ENCODE assay signal across 8 cellular contexts in the genomic region with DNA sequence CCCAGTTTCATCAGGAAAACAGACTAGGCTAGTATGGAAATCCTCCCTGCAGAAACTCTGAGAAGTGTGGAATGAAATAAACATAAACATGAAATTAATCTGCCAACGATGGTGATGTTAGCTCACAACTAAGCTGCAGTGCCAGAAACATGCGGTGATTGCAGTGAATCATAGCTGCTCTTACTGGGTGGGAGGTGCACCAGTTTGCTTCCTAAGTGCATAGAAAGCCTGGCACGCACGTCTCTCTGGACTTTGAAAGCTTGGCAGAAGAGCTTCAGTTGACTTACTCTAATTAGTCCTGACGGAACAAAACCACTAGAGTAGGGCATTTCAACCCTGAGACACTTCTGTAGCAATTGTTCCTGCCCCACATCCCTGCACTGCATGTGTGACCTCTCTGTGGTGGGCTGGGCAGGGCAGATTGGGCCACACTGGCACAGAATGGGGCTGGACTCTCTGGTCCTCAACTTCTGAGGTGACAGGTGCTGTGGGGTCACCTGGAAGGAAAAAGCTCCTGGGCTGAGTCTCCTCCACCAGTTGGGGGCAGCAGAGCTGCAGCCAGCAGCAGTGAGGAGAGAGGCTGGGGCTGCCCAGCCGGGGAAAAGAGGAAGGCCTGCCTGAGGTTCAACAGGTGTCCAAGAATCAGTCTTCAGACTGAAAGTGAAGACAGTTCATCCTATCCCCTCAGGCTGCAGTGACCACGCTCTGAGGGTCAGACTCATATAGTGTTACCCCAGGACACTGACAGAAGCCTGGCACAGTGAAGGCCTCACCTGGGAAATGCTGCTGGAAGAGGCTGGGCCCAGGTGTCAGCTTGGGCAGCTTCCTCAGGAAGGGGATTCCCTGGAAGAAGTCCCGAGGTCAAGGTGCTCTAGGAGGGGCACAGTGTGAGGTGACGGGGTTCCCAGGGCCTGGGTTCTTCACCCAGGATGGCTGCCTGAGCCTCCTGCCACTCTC. TPM values are rescaled to one million over a fixed set of nuclear protein-coding genes. Genes with fewer than 3 reads are reported as not detected.
DNase-seq lines count a peak whose midpoint lies in the region; ATAC-seq and TF ChIP-seq lines count a peak whose summit lies in the region.

No MANE protein-coding gene starts in this region.

- H3K27me3 ChIP-seq in heart left ventricle (no peaks in the 10 kb centered on the region), Loucy (ENCODE audit: insufficient read depth, low read length, poor library complexity, severe bottlenecking) (no peaks in the 10 kb centered on the region), neural progenitor cell (peaks cover 63% of the 10 kb centered on the region), psoas muscle (ENCODE audit: insufficient read depth in 3 of 3, low read length in 2 of 3) (no peaks in the 10 kb centered on the region)

- ATAC-seq in heart left ventricle: no peak
- no peak for ATAC-seq in HG02938 (IDR thresholded peaks at IDR 0.05; ENCODE audit: unreplicated experiment)
- no peak for ATAC-seq in psoas muscle
- no peak for ATAC-seq in HG03565 (IDR thresholded peaks at IDR 0.05; ENCODE audit: unreplicated experiment)

- H3K27me3 Mint-ChIP-seq in neural progenitor cell (ENCODE audit: insufficient read depth, low read depth): peaks cover 2% of the 10 kb centered on the region

- DNase-seq in cardiac septum (ENCODE audit: low spot score) (peak; percentile 58), heart left ventricle (no peak), cardiac fibroblast (ENCODE audit: low read depth in 2 of 2) (peak; percentile 57 to 72), neural progenitor cell (ENCODE audit: low spot score) (peak; percentile 55), psoas muscle (no peak)

- H3K9me2 ChIP-seq in Loucy (replicated peaks; ENCODE audit: low read depth, low read length): no peaks in the 10 kb centered on the region

- WGBS in heart left ventricle, 4 donors: 66 to 74% (median 67%) methylated on average over 7 to 9 of the region's 9 CpGs
- WGBS in psoas muscle, 3 donors: 58 to 69% (median 64%) methylated on average over 8 to 9 of the region's 9 CpGs

- H3K4me1 ChIP-seq in heart left ventricle (no peaks in the 10 kb centered on the region), Loucy (ENCODE audit: insufficient read depth, low read length, poor library complexity, severe bottlenecking) (peaks cover 7% of the 10 kb centered on the region), neural progenitor cell (no peaks in the 10 kb centered on the region), psoas muscle (no peaks in the 10 kb centered on the region)

- no peak for TF ChIP-seq POLR2A in heart left ventricle (IDR thresholded peaks at IDR 0.05)

- H3K79me2 ChIP-seq in Loucy (ENCODE audit: insufficient read depth, low read length) (no peaks in the 10 kb centered on the region), neural progenitor cell (ENCODE audit: low read depth) (no peaks in the 10 kb centered on the region)

- H3K36me3 ChIP-seq in heart left ventricle (no peaks in the 10 kb centered on the region), Loucy (ENCODE audit: insufficient read depth, low read length) (no peaks in the 10 kb centered on the region), neural progenitor cell (no peaks in the 10 kb centered on the region), psoas muscle (ENCODE audit: insufficient read depth in 1 of 2, low read depth in 1 of 2) (no peaks in the 10 kb centered on the region)

- no peak overlapping the region for H3K4me3 Mint-ChIP-seq in neural progenitor cell

- no peaks in the 10 kb centered on the region for H4K20me1 ChIP-seq in Loucy (ENCODE audit: insufficient read depth, low read length, poor library complexity, severe bottlenecking)
- H4K20me1 ChIP-seq in neural progenitor cell (ENCODE audit: low read depth): no peaks in the 10 kb centered on the region

- no peak overlapping the region for H3K27ac Mint-ChIP-seq in neural progenitor cell

- intact Hi-C loops in cardiac septum (cut with DNase I): no loop called here
- intact Hi-C loops in heart left ventricle (cut with DNase I): loop anchor here in 9 of 10 donors (5.0 to 10.0 kb wide), 8 partner anchors 90 to 490 kb away; no protein-coding TSS in a partner anchor
- intact Hi-C loops in psoas muscle (cut with DNase I): no loop called here

- H3K4me3 ChIP-seq in heart left ventricle: no peak overlapping the region
- no peak overlapping the region for H3K4me3 ChIP-seq in Loucy (ENCODE audit: low read length, poor library complexity, severe bottlenecking)
- no peak overlapping the region for H3K4me3 ChIP-seq in cardiac fibroblast (replicated peaks in 1 of 2; ENCODE audit: low read depth in 2 of 2, low read length in 2 of 2)
- H3K4me3 ChIP-seq in neural progenitor cell: no peak overlapping the region
- H3K4me3 ChIP-seq in psoas muscle: no peak overlapping the region

- H2AFZ ChIP-seq in Loucy (ENCODE audit: low read length) (no peak overlapping the region), neural progenitor cell (replicated peaks) (no peak overlapping the region)

- TF ChIP-seq CTCF in heart left ventricle (IDR thresholded peaks at IDR 0.05) (peak in 5 of 12 donors; percentile 19 to 37 (median 25)), Loucy (conservative IDR thresholded peaks at IDR 0.05; ENCODE audit: low read length) (peak; percentile 71), cardiac fibroblast (IDR thresholded peaks at IDR 0.05; ENCODE audit: low read depth, low read length) (peak; percentile 69), neural progenitor cell (IDR thresholded peaks at IDR 0.05) (peak; percentile 63), psoas muscle (IDR thresholded peaks at IDR 0.05) (no peak)

- H3K9me3 ChIP-seq in heart left ventricle: no peaks in the 10 kb centered on the region
- no peaks in the 10 kb centered on the region for H3K9me3 ChIP-seq in Loucy (ENCODE audit: insufficient read depth, low read depth, low read length)
- no peaks in the 10 kb centered on the region for H3K9me3 ChIP-seq in neural progenitor cell (ENCODE audit: low read depth)
- H3K9me3 ChIP-seq in psoas muscle: no peaks in the 10 kb centered on the region

- H3F3A ChIP-seq in Loucy (ENCODE audit: low read depth) (no peaks in the 10 kb centered on the region), neural progenitor cell (ENCODE audit: low read depth) (no peaks in the 10 kb centered on the region)

- no peak overlapping the region for H3K4me2 ChIP-seq in Loucy (ENCODE audit: low read depth, low read length, poor library complexity, severe bottlenecking)
- no peak overlapping the region for H3K4me2 ChIP-seq in neural progenitor cell

- H3K27ac ChIP-seq in heart left ventricle (no peak overlapping the region), neural progenitor cell (no peak overlapping the region), psoas muscle (no peak overlapping the region)

- no peaks in the 10 kb centered on the region for H3K9me3 Mint-ChIP-seq in neural progenitor cell

- H3K4me1 Mint-ChIP-seq in neural progenitor cell: peaks cover 6% of the 10 kb centered on the region

- no peaks in the 10 kb centered on the region for H3K36me3 Mint-ChIP-seq in neural progenitor cell

- H3K9ac ChIP-seq in Loucy (ENCODE audit: low read depth, low read length, poor library complexity, severe bottlenecking) (no peak overlapping the region), neural progenitor cell (no peak overlapping the region)

RNA-seq across cellular contexts. Expression of a gene that starts 40.5 kb away (rescaled TPM):
- total RNA-seq in cardiac septum (not detected), heart left ventricle (not detected), neural progenitor cell (ENCODE audit: low replicate concordance) (not detected in 2 replicates), psoas muscle (not detected)
- polyA plus RNA-seq in heart left ventricle (not detected), psoas muscle (not detected)

Comparison
In these comparisons a context has a peak if more than half of its experiments do, and no peak if none do; other contexts are left out.
1. DNase-seq: peak in cardiac septum (single experiment), cardiac fibroblast (2 of 2) and neural progenitor cell (single experiment); none in heart left ventricle (0 of 5) and psoas muscle (0 of 2).
2. intact Hi-C loops: an anchor here in heart left ventricle (5.0 to 10.0 kb wide); none called in cardiac septum and psoas muscle.